ENCODE assay signal across 11 cellular contexts in genomic region chr3:69761896-69762789, GRCh38. TPM values are rescaled to one million over a fixed set of nuclear protein-coding genes. Genes with fewer than 3 reads are reported as not detected.
A peak's percentile ranks its signal among the peaks of the same experiment; 100 is the strongest.
DNase-seq lines count a peak whose midpoint lies in the region; ATAC-seq, FAIRE-seq and TF ChIP-seq lines count a peak whose summit lies in the region.
"Had no signal": no experiment of that assay in that cellular context is flagged by ENCODE, and none has a peak within 500 bp of the region (broad histone marks: within the 10 kb centered on the region; RNA-seq: fewer than 3 reads in every experiment).

No MANE protein-coding gene starts in this region.

- POLR2A ChIA-PET in A549 (lab: Yijun Ruan, JAX): no interaction called here

- TF ChIP-seq EP300 in A549 (IDR thresholded peaks at IDR 0.05): peak; percentile 30 to 34; a peak in 2 of 5 replicates

- no peak for TF ChIP-seq POLR2A in A549 (IDR thresholded peaks at IDR 0.05; ENCODE audit: low read length)

- H3K4me2 ChIP-seq in A549: peak overlapping the region; percentile 90

- ATAC-seq in A549: peak; percentile 60 to 80
- peak; percentile 86 for ATAC-seq in GM19395 (IDR thresholded peaks at IDR 0.05; ENCODE audit: unreplicated experiment)

- peak; percentile 88 for FAIRE-seq in A549 (lab: Jason Lieb, UNC)

- TF ChIP-seq RAD21 in A549 (conservative IDR thresholded peaks at IDR 0.05 in 1 of 2, IDR thresholded peaks at IDR 0.05 in 1 of 2): 0 out of 5 replicates have a peak, but pooled peaks of 1 of the 2 experiments have one; percentile 8

- WGBS in A549 (ENCODE audit: missing lambda C conversion rate): 3% methylated on average over 2 of the region's 2 CpGs

- peaks cover 60% of the 10 kb centered on the region for H3K4me1 ChIP-seq in A549

- H3K9me3 ChIP-seq in A549: no peaks in the 10 kb centered on the region

- no peak for TF ChIP-seq CTCF in A549 (IDR thresholded peaks at IDR 0.05)
- TF ChIP-seq CTCF in fibroblast of pulmonary artery (IDR thresholded peaks at IDR 0.05; ENCODE audit: low read length, missing control alignments): no peak

- DNase-seq in A549 (ENCODE audit: low read depth in 1 of 2, low spot score in 1 of 2) (peak in 1 of 2 experiments; percentile 61), M059J (ENCODE audit: low read depth) (peak; percentile 79), fibroblast of pulmonary artery (ENCODE audit: low read depth) (peak; percentile 53), NCI-H1092 (lab: John Stamatoyannopoulos, UW) (no peak), NCI-H1436 (lab: John Stamatoyannopoulos, UW) (no peak), NCI-H345 (lab: John Stamatoyannopoulos, UW) (no peak), ecto neural progenitor cell (ENCODE audit: low spot score) (no peak)
- DNase-seq: activated T-cell treated with anti-CD3 and anti-CD28 coated beads, Interleukin-2, amount 50 U/mL, for 48 hours; CD4-positive, CD25-positive, alpha-beta regulatory T cell; stimulated activated CD4-positive, alpha-beta T cell treated with anti-CD3 and anti-CD28 coated beads, Interleukin-4, amount 100 ng/mL, for 24 hours had no signal

- peak overlapping the region; percentile 79 to 85 for H3K27ac ChIP-seq in A549

- peak overlapping the region; percentile 32 for H3K4me3 ChIP-seq in A549
- H3K4me3 ChIP-seq in fibroblast of pulmonary artery (replicated peaks; ENCODE audit: low read depth, low read length): no peak overlapping the region

- CTCF ChIA-PET in A549 (lab: Yijun Ruan, JAX): interaction anchor here (1.3 kb wide), 1 partner anchor 30 kb away, joined by 3 read pairs; no protein-coding TSS in a partner anchor

TF ChIP-seq in A549, 52 proteins besides CTCF, POLR2A, EP300 and RAD21:
- TF ChIP-seq MAZ (IDR thresholded peaks at IDR 0.05; ENCODE audit: borderline replicate concordance, low read depth, low read length): no peak
- no peak for TF ChIP-seq KDM5A (IDR thresholded peaks at IDR 0.05)
- no peak for TF ChIP-seq HOXB5 (CRISPR knock-in tag; IDR thresholded peaks at IDR 0.05)
- peak; percentile 71 to 94 for TF ChIP-seq CEBPB (IDR thresholded peaks at IDR 0.05)
- no peak for TF ChIP-seq CBX2 (IDR thresholded peaks at IDR 0.05; ENCODE audit: borderline replicate concordance, low read depth)
- TF ChIP-seq NPAS2 (CRISPR knock-in tag; IDR thresholded peaks at IDR 0.05; ENCODE audit: borderline replicate concordance): no peak
- no peak for TF ChIP-seq ESRRA (IDR thresholded peaks at IDR 0.05; ENCODE audit: borderline replicate concordance, low read length)
- TF ChIP-seq CHD4 (IDR thresholded peaks at IDR 0.05; ENCODE audit: borderline replicate concordance): no peak
- peak; percentile 90 for TF ChIP-seq GATA3 (IDR thresholded peaks at IDR 0.05; ENCODE audit: borderline replicate concordance)
- TF ChIP-seq, protein P1, sequence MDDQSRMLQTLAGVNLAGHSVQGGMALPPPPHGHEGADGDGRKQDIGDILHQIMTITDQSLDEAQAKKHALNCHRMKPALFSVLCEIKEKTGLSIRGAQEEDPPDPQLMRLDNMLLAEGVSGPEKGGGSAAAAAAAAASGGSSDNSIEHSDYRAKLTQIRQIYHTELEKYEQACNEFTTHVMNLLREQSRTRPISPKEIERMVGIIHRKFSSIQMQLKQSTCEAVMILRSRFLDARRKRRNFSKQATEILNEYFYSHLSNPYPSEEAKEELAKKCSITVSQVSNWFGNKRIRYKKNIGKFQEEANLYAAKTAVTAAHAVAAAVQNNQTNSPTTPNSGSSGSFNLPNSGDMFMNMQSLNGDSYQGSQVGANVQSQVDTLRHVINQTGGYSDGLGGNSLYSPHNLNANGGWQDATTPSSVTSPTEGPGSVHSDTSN (IDR thresholded peaks at IDR 0.05): peak; percentile 65; the same call in 1 of the 2 replicates
- peak; percentile 67 for TF ChIP-seq JUNB (IDR thresholded peaks at IDR 0.05)
- TF ChIP-seq, protein P2, sequence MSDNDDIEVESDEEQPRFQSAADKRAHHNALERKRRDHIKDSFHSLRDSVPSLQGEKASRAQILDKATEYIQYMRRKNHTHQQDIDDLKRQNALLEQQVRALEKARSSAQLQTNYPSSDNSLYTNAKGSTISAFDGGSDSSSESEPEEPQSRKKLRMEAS (IDR thresholded peaks at IDR 0.05): peak; percentile 29; the same call in 1 of the 2 replicates
- 0 out of 5 replicates have a peak, but pooled peaks of 1 of the 2 experiments have one; percentile 10 for TF ChIP-seq JUN (IDR thresholded peaks at IDR 0.05)
- no peak for TF ChIP-seq HOXB13 (CRISPR knock-in tag; IDR thresholded peaks at IDR 0.05; ENCODE audit: low read depth)
- TF ChIP-seq, protein P3, sequence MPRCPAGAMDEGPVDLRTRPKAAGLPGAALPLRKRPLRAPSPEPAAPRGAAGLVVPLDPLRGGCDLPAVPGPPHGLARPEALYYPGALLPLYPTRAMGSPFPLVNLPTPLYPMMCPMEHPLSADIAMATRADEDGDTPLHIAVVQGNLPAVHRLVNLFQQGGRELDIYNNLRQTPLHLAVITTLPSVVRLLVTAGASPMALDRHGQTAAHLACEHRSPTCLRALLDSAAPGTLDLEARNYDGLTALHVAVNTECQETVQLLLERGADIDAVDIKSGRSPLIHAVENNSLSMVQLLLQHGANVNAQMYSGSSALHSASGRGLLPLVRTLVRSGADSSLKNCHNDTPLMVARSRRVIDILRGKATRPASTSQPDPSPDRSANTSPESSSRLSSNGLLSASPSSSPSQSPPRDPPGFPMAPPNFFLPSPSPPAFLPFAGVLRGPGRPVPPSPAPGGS (IDR thresholded peaks at IDR 0.05): peak; percentile 44; the same call in 1 of the 3 replicates
- TF ChIP-seq FOSL2 (IDR thresholded peaks at IDR 0.05): no peak
- peak; percentile 68 for TF ChIP-seq FOSL2 (CRISPR knock-in tag; IDR thresholded peaks at IDR 0.05)
- TF ChIP-seq MYC (IDR thresholded peaks at IDR 0.05; ENCODE audit: borderline replicate concordance, low read length): no peak
- no peak for TF ChIP-seq TFCP2L1 (CRISPR knock-in tag; IDR thresholded peaks at IDR 0.05)
- TF ChIP-seq EHMT2 (IDR thresholded peaks at IDR 0.05; ENCODE audit: low read depth): no peak

RNA-seq across cellular contexts. Expression of gene MITF, which starts 22.9 kb away (rescaled TPM):
- polyA plus RNA-seq in A549 (2011; rRNA removed) (15.3 and 15.9 TPM in 2 replicates), A549 (2017; fragmentation: RNase III; extraction: RNeasy Plus Mini Kit Qiagen cat#74134 plus additional on column Dnase treatment) (13.2 to 14.7 TPM (median 14.3 TPM) in 3 replicates)
- 8.3 and 9.3 TPM in 2 replicates for polyA plus RNA-seq in A549 (2012; cell fraction: cytosol; rRNA removed)
- polyA plus RNA-seq in A549 (2012; cell fraction: nucleus; rRNA removed): 6.0 and 8.7 TPM in 2 replicates
- polyA minus RNA-seq in A549 (2011; rRNA and poly(A)+ RNA removed): 45.8 and 56.1 TPM in 2 replicates
- total RNA-seq in M059J (2014; rRNA removed; shearing (Covaris generic)): 6.3 and 11.7 TPM in 2 replicates
- polyA plus RNA-seq: CD4-positive, CD25-positive, alpha-beta regulatory T cell had no signal

Comparison
In these comparisons a context has a peak if more than half of its experiments do, and no peak if none do; other contexts are left out.
1. DNase-seq: peak in M059J (single experiment) and fibroblast of pulmonary artery (single experiment); none in NCI-H1092 (single experiment), NCI-H1436 (single experiment), NCI-H345 (single experiment) and ecto neural progenitor cell (single experiment).